ENCODE assay signal across 1 cellular context in the genomic region with DNA sequence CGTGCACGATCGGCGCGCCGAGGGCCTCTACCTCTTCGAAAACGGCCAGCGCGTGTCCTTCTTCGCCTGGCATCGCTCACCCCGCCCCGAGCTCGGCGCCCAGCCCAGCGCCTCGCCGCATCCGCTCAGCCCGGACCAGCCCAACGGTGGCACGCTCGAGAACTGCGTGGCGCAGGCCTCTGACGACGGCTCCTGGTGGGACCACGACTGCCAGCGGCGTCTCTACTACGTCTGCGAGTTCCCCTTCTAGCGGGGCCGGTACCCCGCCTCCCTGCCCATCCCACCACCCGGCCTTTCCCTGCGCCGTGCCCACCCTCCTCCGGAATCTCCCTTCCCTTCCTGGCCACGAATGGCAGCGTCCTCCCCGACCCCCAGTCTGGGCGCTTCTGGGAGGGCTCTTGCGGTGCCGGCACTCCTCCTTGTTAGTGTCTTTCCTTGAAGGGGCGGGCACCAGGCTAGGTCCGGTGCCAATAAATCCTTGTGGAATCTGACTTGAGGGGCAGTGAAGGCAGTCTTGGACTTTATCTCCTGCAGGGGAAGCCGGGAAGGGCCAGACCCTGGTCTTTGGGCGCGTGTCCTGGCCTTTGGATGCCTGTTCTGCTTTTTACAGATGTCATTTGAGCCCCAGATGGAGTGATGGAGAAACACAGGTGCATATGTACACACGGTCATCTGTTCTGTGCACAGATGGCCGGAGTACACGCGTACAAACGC.
TF ChIP-seq lines count a peak whose summit lies in the region.

No MANE protein-coding gene starts in this region.

TF ChIP-seq in GM12878, 131 proteins besides CTCF, POLR2A, EP300 and RAD21:
- TF ChIP-seq ZNF687 (IDR thresholded peaks at IDR 0.05) (0 out of 2 replicates have a peak, but pooled peaks have one; percentile 26), BHLHE40 (IDR thresholded peaks at IDR 0.05; ENCODE audit: borderline replicate concordance in 1 of 2, low read depth in 2 of 2, low read length in 1 of 2) (peak in 1 of 2 experiments; percentile 37; a peak in 1 of 4 replicates), MXI1 (IDR thresholded peaks at IDR 0.05; ENCODE audit: low read depth, low read length) (no peak)
